In genomic region chr15:63332367-63333078, GRCh38 we compare ENCODE assay signal across 12 cellular contexts. TPM values are rescaled to one million over a fixed set of nuclear protein-coding genes. Genes with fewer than 3 reads are reported as not detected.
DNase-seq lines count a peak whose midpoint lies in the region; ATAC-seq and TF ChIP-seq lines count a peak whose summit lies in the region.
"Had no signal": no experiment of that assay in that cellular context is flagged by ENCODE, and none has a peak within 500 bp of the region (broad histone marks: within the 10 kb centered on the region; RNA-seq: fewer than 3 reads in every experiment).

No MANE protein-coding gene starts in this region.

- H3K36me3 Mint-ChIP-seq in activated T-helper 17 cell treated with anti-CD3 and anti-CD28 coated beads, Interleukin-2, amount 50 U/mL, for 72 hours (ENCODE audit: low read depth): no peaks in the 10 kb centered on the region

- H3K9me3 ChIP-seq in AG04450 (ENCODE audit: control insufficient read depth, insufficient read depth, low read length): no peaks in the 10 kb centered on the region; the same call in 1 of the 2 replicates
- H3K9me3 ChIP-seq in ascending aorta: no peaks in the 10 kb centered on the region
- H3K9me3 ChIP-seq in upper lobe of left lung: no peaks in the 10 kb centered on the region
- H3K9me3 ChIP-seq: HAP-1, left ventricle myocardium inferior had no signal

- intact Hi-C loops in ascending aorta (cut with DNase I): no loop called here

- peaks cover 11% of the 10 kb centered on the region for H3K27me3 Mint-ChIP-seq in activated T-helper 17 cell treated with anti-CD3 and anti-CD28 coated beads, Interleukin-2, amount 50 U/mL, for 72 hours

- no peak for ATAC-seq in activated T-helper 17 cell treated with anti-CD3 and anti-CD28 coated beads, Interleukin-2, amount 50 U/mL, for 72 hours (replicated peaks)
- ATAC-seq in upper lobe of left lung (ENCODE audit: low FRiP score in 2 of 2): no peak
- ATAC-seq: T-helper 17 cell had no signal

- no peak for TF ChIP-seq POLR2A in upper lobe of left lung (IDR thresholded peaks at IDR 0.05)

- H3K27me3 ChIP-seq in AG04450 (ENCODE audit: control insufficient read depth, insufficient read depth, low read length) (no peaks in the 10 kb centered on the region), ascending aorta (no peaks in the 10 kb centered on the region), upper lobe of left lung (no peaks in the 10 kb centered on the region)

- CTCF ChIA-PET in AG04450 (lab: Charles Lee): no interaction called here

- no peak overlapping the region for H3K27ac ChIP-seq in AG04450 (ENCODE audit: low read depth, low read length)
- peak overlapping the region; percentile 38 for H3K27ac ChIP-seq in VCaP
- no peak overlapping the region for H3K27ac ChIP-seq in ascending aorta
- H3K27ac ChIP-seq in upper lobe of left lung: no peak overlapping the region
- H3K27ac ChIP-seq: left ventricle myocardium inferior had no signal

- no peaks in the 10 kb centered on the region for H3K4me1 Mint-ChIP-seq in activated T-helper 17 cell treated with anti-CD3 and anti-CD28 coated beads, Interleukin-2, amount 50 U/mL, for 72 hours

- no peak overlapping the region for H3K27ac Mint-ChIP-seq in activated T-helper 17 cell treated with anti-CD3 and anti-CD28 coated beads, Interleukin-2, amount 50 U/mL, for 72 hours
- H3K27ac Mint-ChIP-seq: activated T-helper 2 cell treated with anti-CD3 and anti-CD28 coated beads, Interferon-gamma antibody, Interleukin-2, Interleukin-4, amounts not matched to agents 10 μg/mL and 5 μg/mL and 100 μg/mL, durations not matched to agents 14 hours and 24 hours and 36 hours; T-helper 17 cell had no signal

- POLR2A ChIA-PET in AG04450 (lab: Yijun Ruan, JAX): interaction anchor here (0.6 to 1.0 kb wide), 2 partner anchors 8 to 76 kb away, joined by 3 to 5 read pairs; no protein-coding TSS in a partner anchor

- no peak for TF ChIP-seq EP300 in upper lobe of left lung (IDR thresholded peaks at IDR 0.05)

- H3K36me3 ChIP-seq in ascending aorta (no peaks in the 10 kb centered on the region), upper lobe of left lung (no peaks in the 10 kb centered on the region)
- H3K36me3 ChIP-seq: HAP-1, left ventricle myocardium inferior had no signal

- H3K4me1 ChIP-seq in ascending aorta: no peaks in the 10 kb centered on the region
- H3K4me1 ChIP-seq in upper lobe of left lung: no peaks in the 10 kb centered on the region
- H3K4me1 ChIP-seq: HAP-1, left ventricle myocardium inferior had no signal

- H3K4me3 Mint-ChIP-seq in activated T-helper 17 cell treated with anti-CD3 and anti-CD28 coated beads, Interleukin-2, amount 50 U/mL, for 72 hours: no peak overlapping the region
- H3K4me3 Mint-ChIP-seq: T-helper 17 cell had no signal

- TF ChIP-seq CTCF in AG04450 (IDR thresholded peaks at IDR 0.05; ENCODE audit: low read depth, low read length): no peak
- TF ChIP-seq CTCF in VCaP (conservative IDR thresholded peaks at IDR 0.05): no peak
- no peak for TF ChIP-seq CTCF in ascending aorta (IDR thresholded peaks at IDR 0.05)
- no peak for TF ChIP-seq CTCF in upper lobe of left lung (IDR thresholded peaks at IDR 0.05)

- 44 to 50% methylated on average over 7 to 8 of the region's 8 CpGs for WGBS in upper lobe of left lung, 2 donors

- no peaks in the 10 kb centered on the region for H3K9me3 Mint-ChIP-seq in activated T-helper 17 cell treated with anti-CD3 and anti-CD28 coated beads, Interleukin-2, amount 50 U/mL, for 72 hours
- H3K9me3 Mint-ChIP-seq: activated T-helper 2 cell treated with anti-CD3 and anti-CD28 coated beads, Interferon-gamma antibody, Interleukin-2, Interleukin-4, amounts not matched to agents 10 μg/mL and 5 μg/mL and 100 μg/mL, durations not matched to agents 14 hours and 24 hours and 36 hours had no signal

- DNase-seq in AG04450 (ENCODE audit: low read depth, low spot score) (peak; percentile 78), HK-2 (ENCODE audit: unreplicated experiment) (peak; percentile 59), glomerular endothelial cell (ENCODE audit: extremely low read depth, low read depth, low spot score) (peak; percentile 39), activated T-cell treated with anti-CD3 and anti-CD28 coated beads for 4 hours (no peak), ascending aorta (ENCODE audit: low spot score in 2 of 2) (no peak), upper lobe of left lung (no peak)
- DNase-seq: left ventricle myocardium inferior, T-helper 17 cell had no signal

- H3K4me3 ChIP-seq in AG04450 (ENCODE audit: low read depth, low read length): no peak overlapping the region
- H3K4me3 ChIP-seq in ascending aorta: no peak overlapping the region
- H3K4me3 ChIP-seq in upper lobe of left lung: no peak overlapping the region
- H3K4me3 ChIP-seq: HAP-1, left ventricle myocardium inferior had no signal

RNA-seq across cellular contexts. Expression of gene CA12, which starts 49.1 kb away (rescaled TPM):
- 55.5 and 61.4 TPM in 2 replicates for polyA plus RNA-seq in AG04450 (2011; rRNA removed)
- 29.4 and 34.4 TPM in 2 replicates for polyA minus RNA-seq in AG04450 (2011; rRNA and poly(A)+ RNA removed)
- total RNA-seq in glomerular endothelial cell: 4.9 and 5.5 TPM in 2 replicates
- total RNA-seq in activated T-helper 17 cell treated with anti-CD3 and anti-CD28 coated beads, Interleukin-2, amount 50 U/mL, for 72 hours: 1 to 10 TPM in 1 of 2 donors, under 1 TPM in 1; 0.15 to 1.0 TPM
- total RNA-seq in ascending aorta: 10.7 TPM
- 10 to 100 TPM in 1 of 6 donors, 1 to 10 TPM in 5; 2.2 to 14.6 (median 6.4) TPM for total RNA-seq in upper lobe of left lung
- total RNA-seq: T-helper 17 cell had no signal

RNA-seq across cellular contexts. Expression of gene APH1B, which starts 55.1 kb away (rescaled TPM):
- 13.6 and 17.9 TPM in 2 replicates for polyA plus RNA-seq in AG04450 (2011; rRNA removed)
- polyA minus RNA-seq in AG04450 (2011; rRNA and poly(A)+ RNA removed): 14.3 and 14.5 TPM in 2 replicates
- total RNA-seq in glomerular endothelial cell (17.8 and 19.5 TPM in 2 replicates), ascending aorta (17.0 TPM), upper lobe of left lung (10 to 100 TPM in 4 of 6 donors, 1 to 10 TPM in 2; 4.9 to 28.9 (median 12.4) TPM)
- 1 to 10 TPM; 7.8 to 8.7 TPM for total RNA-seq in activated T-helper 17 cell treated with anti-CD3 and anti-CD28 coated beads, Interleukin-2, amount 50 U/mL, for 72 hours

Comparison
In these comparisons a context has a peak if more than half of its experiments do, and no peak if none do; other contexts are left out.
1. DNase-seq: peak in AG04450 (single experiment), HK-2 (single experiment) and glomerular endothelial cell (single experiment); none in activated T-cell treated with anti-CD3 and anti-CD28 coated beads for 4 hours (single experiment), ascending aorta (0 of 2) and upper lobe of left lung (0 of 2).